16 cellular contexts compared by ENCODE assay signal in the genomic region with DNA sequence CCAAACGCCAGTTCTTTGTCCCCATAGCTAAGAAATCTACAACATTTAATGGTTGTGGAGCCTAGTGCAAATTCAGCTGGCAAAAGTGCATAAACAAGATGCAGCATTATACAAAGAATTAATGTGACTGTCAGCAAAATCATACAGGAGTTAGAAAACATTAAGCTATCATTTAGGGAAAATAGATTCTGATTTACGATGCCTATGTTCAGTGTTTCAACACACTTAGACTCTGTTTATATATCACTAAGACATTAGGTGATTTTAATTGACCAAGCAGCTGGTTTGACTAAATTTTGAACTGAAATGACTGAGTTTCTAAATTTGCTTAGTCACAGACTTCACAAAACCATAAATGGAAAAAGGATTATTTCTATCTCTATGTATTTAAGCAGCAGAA.
"Had no signal": no experiment of that assay in that cellular context is flagged by ENCODE, and none has a peak within 500 bp of the region (broad histone marks: within the 10 kb centered on the region; RNA-seq: fewer than 3 reads in every experiment).

No MANE protein-coding gene starts in this region.

- H3K4me3 ChIP-seq: sigmoid colon, transverse colon had no signal

- H3K9me3 ChIP-seq: sigmoid colon, transverse colon had no signal

- H3K27me3 ChIP-seq: sigmoid colon, transverse colon had no signal

- DNase-seq: activated CD4-positive, alpha-beta T cell treated with anti-CD3 and anti-CD28 coated beads for 1 hour; activated CD4-positive, alpha-beta T cell treated with anti-CD3 and anti-CD28 coated beads, Interleukin-2, amount 50 U/mL, for 48 hours; activated CD8-positive, alpha-beta memory T cell treated with anti-CD3 and anti-CD28 coated beads, Interleukin-2, amount 10 ng/mL, durations not matched to agents 7 days and 5 days; activated effector memory CD4-positive, alpha-beta T cell treated with Interleukin-2 at 50 U/mL for 16 hours; activated T-cell treated with anti-CD3 and anti-CD28 coated beads, Interleukin-2, amount 50 U/mL, for 24 hours; amygdala; cortex of kidney; effector memory CD8-positive, alpha-beta T cell; hypothalamus; kidney glomerular epithelial cell; sigmoid colon; stimulated activated CD4-positive, alpha-beta T cell treated with anti-CD3 and anti-CD28 coated beads, Interleukin-2, amount 100 ng/mL, for 24 hours; stimulated activated naive B cell treated with anti-CD40 and anti-IgM and Interleukin-4, amounts not matched to agents 10 μg/mL and 1 μg/mL and 100 μg/mL, for 72 hours; substantia nigra; transverse colon had no signal

- H3K36me3 ChIP-seq: sigmoid colon, transverse colon had no signal

- H3K27ac ChIP-seq: epithelial cell of prostate, sigmoid colon, transverse colon had no signal
